In genomic region chr2:172084484-172084733, GRCh38 we compare ENCODE assay signal across 9 cellular contexts. TPM values are rescaled to one million over a fixed set of nuclear protein-coding genes. Genes with fewer than 3 reads are reported as not detected.
A peak's percentile ranks its signal among the peaks of the same experiment; 100 is the strongest.
DNase-seq lines count a peak whose midpoint lies in the region; ATAC-seq and FAIRE-seq lines count a peak whose summit lies in the region.
"Had no signal": no experiment of that assay in that cellular context is flagged by ENCODE, and none has a peak within 500 bp of the region (broad histone marks: within the 10 kb centered on the region; RNA-seq: fewer than 3 reads in every experiment).

No MANE protein-coding gene starts in this region.

- peak overlapping the region; percentile 65 for H3K27ac Mint-ChIP-seq in T-helper 1 cell treated with Interleukin-12 subunit alpha and Interleukin-12 subunit beta and Interleukin-4 antibody, amounts not matched to agents 30 μg/mL and 1 μg/mL, for 36 hours
- H3K27ac Mint-ChIP-seq in effector memory CD8-positive, alpha-beta T cell = peak overlapping the region in 1 of 2 donors; percentile 68

- peak overlapping the region; percentile 89 for H3K4me3 ChIP-seq in skeletal muscle satellite cell (ENCODE audit: low read length)
- H3K4me3 ChIP-seq in small intestine (ENCODE audit: low read depth in 1 of 2, low read length in 2 of 2) = peak overlapping the region in 1 of 2 donors; percentile 50

- 4 to 6% (median 4%) methylated on average over 10 to 15 of the region's 15 CpGs for WGBS in small intestine, 3 donors

- H3K9me3 ChIP-seq in skeletal muscle satellite cell (replicated peaks; ENCODE audit: low read length) (no peaks in the 10 kb centered on the region), small intestine (ENCODE audit: control insufficient read depth, low read depth) (no peaks in the 10 kb centered on the region)

- H3K27me3 ChIP-seq in skeletal muscle satellite cell (ENCODE audit: control insufficient read depth, insufficient read depth, low read length) = peaks cover 11% of the 10 kb centered on the region
- peaks cover 14 to 83% of the 10 kb centered on the region in 2 donors for H3K27me3 ChIP-seq in small intestine (ENCODE audit: control insufficient read depth in 2 of 2, insufficient read depth in 2 of 2, low read length in 2 of 2)

- H3K4me1 ChIP-seq in skeletal muscle satellite cell (ENCODE audit: control insufficient read depth, insufficient read depth, low read length) (peaks cover 38% of the 10 kb centered on the region), small intestine (ENCODE audit: control insufficient read depth in 2 of 2, insufficient read depth in 1 of 2, low read depth in 1 of 2, low read length in 1 of 2) (peaks cover 5 to 9% of the 10 kb centered on the region in 2 donors)

- H3K9me3 Mint-ChIP-seq in T-helper 1 cell treated with Interleukin-12 subunit alpha and Interleukin-12 subunit beta and Interleukin-4 antibody, amounts not matched to agents 30 μg/mL and 1 μg/mL, for 36 hours = no peaks in the 10 kb centered on the region
- no peaks in the 10 kb centered on the region for H3K9me3 Mint-ChIP-seq in effector memory CD8-positive, alpha-beta T cell

- H3K4me1 Mint-ChIP-seq in T-helper 1 cell treated with Interleukin-12 subunit alpha and Interleukin-12 subunit beta and Interleukin-4 antibody, amounts not matched to agents 30 μg/mL and 1 μg/mL, for 36 hours (ENCODE audit: low read depth) = peaks cover 38% of the 10 kb centered on the region
- H3K4me1 Mint-ChIP-seq in effector memory CD8-positive, alpha-beta T cell (ENCODE audit: low read depth in 2 of 2) = peaks cover 48 to 50% of the 10 kb centered on the region in 2 donors

- peak overlapping the region; percentile 84 for H3K9ac ChIP-seq in skeletal muscle satellite cell (ENCODE audit: low read depth, low read length)

- H3K36me3 ChIP-seq in skeletal muscle satellite cell (ENCODE audit: insufficient read depth, low read length) = peaks cover 12% of the 10 kb centered on the region
- H3K36me3 ChIP-seq in small intestine (ENCODE audit: control insufficient read depth in 2 of 2, insufficient read depth in 2 of 2, low read length in 2 of 2) = no peaks in the 10 kb centered on the region

- H3K36me3 Mint-ChIP-seq in T-helper 1 cell treated with Interleukin-12 subunit alpha and Interleukin-12 subunit beta and Interleukin-4 antibody, amounts not matched to agents 30 μg/mL and 1 μg/mL, for 36 hours (ENCODE audit: low read depth) = peaks cover 12% of the 10 kb centered on the region
- peaks cover 78% of the 10 kb centered on the region for H3K36me3 Mint-ChIP-seq in effector memory CD8-positive, alpha-beta T cell (ENCODE audit: insufficient read depth)

- DNase-seq in T-helper 1 cell (no peak), MV-4-11 (lab: John Stamatoyannopoulos, UW) (peak; percentile 65), small intestine (no peak), Kasumi-1 (lab: John Stamatoyannopoulos, UW) (no peak)
- no peak for DNase-seq in effector memory CD8-positive, alpha-beta T cell

- no peak for ATAC-seq in effector memory CD8-positive, alpha-beta T cell (replicated peaks)
- no peak for ATAC-seq in HG02884 (IDR thresholded peaks at IDR 0.05; ENCODE audit: unreplicated experiment)

- H3K27ac ChIP-seq in small intestine (ENCODE audit: low read depth in 1 of 2, low read length in 1 of 2) = no peak overlapping the region

- FAIRE-seq in small intestine (lab: Jason Lieb, UNC) = no peak

- H3K27me3 Mint-ChIP-seq in T-helper 1 cell treated with Interleukin-12 subunit alpha and Interleukin-12 subunit beta and Interleukin-4 antibody, amounts not matched to agents 30 μg/mL and 1 μg/mL, for 36 hours (ENCODE audit: low read depth) = peaks cover 100% of the 10 kb centered on the region
- H3K27me3 Mint-ChIP-seq in effector memory CD8-positive, alpha-beta T cell = peaks cover 98 to 100% of the 10 kb centered on the region in 2 donors

- H3K4me2 ChIP-seq in skeletal muscle satellite cell (ENCODE audit: low read length) = peak overlapping the region; percentile 97

- peak overlapping the region; percentile 65 for H3K4me3 Mint-ChIP-seq in T-helper 1 cell treated with Interleukin-12 subunit alpha and Interleukin-12 subunit beta and Interleukin-4 antibody, amounts not matched to agents 30 μg/mL and 1 μg/mL, for 36 hours
- peak overlapping the region; percentile 75 to 83 for H3K4me3 Mint-ChIP-seq in effector memory CD8-positive, alpha-beta T cell

RNA-seq across cellular contexts. Expression of gene DLX1, which starts 0.9 kb away (rescaled TPM):
- 1.3 and 3.5 TPM in 2 replicates for total RNA-seq in skeletal muscle satellite cell (2012; rRNA removed)
- polyA plus RNA-seq in small intestine = 1 to 10 TPM in 1 of 3 donors, not detected in 2; 1.3 TPM
- total RNA-seq: subcutaneous adipose tissue had no signal

RNA-seq across cellular contexts. Expression of gene DLX2, which starts 18.3 kb away (rescaled TPM):
- 1.1 and 1.8 TPM in 2 replicates for total RNA-seq in skeletal muscle satellite cell (2012; rRNA removed)
- polyA plus RNA-seq in small intestine = under 1 TPM in 1 of 3 donors, not detected in 2; 0.19 TPM
- total RNA-seq: subcutaneous adipose tissue had no signal
